34 cellular contexts compared by ENCODE assay signal in the genomic region with DNA sequence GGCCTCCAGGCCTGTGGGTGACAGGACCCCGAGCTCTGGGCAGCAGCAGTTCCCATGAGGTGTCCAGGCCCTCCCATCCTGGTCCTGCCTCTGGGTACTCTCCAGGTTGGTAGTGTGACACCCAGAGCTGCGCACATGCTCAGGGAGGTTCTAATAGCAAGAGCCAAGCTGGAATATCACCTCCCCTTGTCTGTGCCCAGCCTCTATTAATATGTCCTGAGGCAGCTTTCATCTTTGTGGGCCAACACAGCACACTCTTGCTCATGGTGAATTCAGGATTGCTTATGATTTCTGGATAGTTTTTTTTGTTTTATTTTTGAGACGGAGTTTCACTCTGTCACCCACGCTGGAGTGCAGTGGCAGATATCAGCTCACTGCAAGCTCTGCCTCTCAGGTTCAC. TPM values are rescaled to one million over a fixed set of nuclear protein-coding genes. Genes with fewer than 3 reads are reported as not detected.
"Had no signal": no experiment of that assay in that cellular context is flagged by ENCODE, and none has a peak within 500 bp of the region (broad histone marks: within the 10 kb centered on the region; RNA-seq: fewer than 3 reads in every experiment).

No MANE protein-coding gene starts in this region.

- H3K9me3 Mint-ChIP-seq: immature natural killer cell; mesothelial cell of epicardium; natural killer cell; stimulated activated naive CD8-positive, alpha-beta T cell treated with anti-CD3 and anti-CD28 coated beads, Interleukin-15, Interleukin-2, amounts not matched to agents 100 ng/mL and 50 ng/mL, for 24 hours had no signal

- H3K9me3 ChIP-seq: left lung, lower lobe of right lung, ovary, right atrium auricular region, right lobe of liver, suprapubic skin, thoracic aorta, tibial artery, upper lobe of right lung had no signal

- H3K36me3 Mint-ChIP-seq: immature natural killer cell, mesothelial cell of epicardium, naive B cell, natural killer cell had no signal

- H3K4me3 Mint-ChIP-seq: immature natural killer cell; mesothelial cell of epicardium; naive B cell; stimulated activated naive CD8-positive, alpha-beta T cell treated with anti-CD3 and anti-CD28 coated beads, Interleukin-15, Interleukin-2, amounts not matched to agents 100 ng/mL and 50 ng/mL, for 24 hours had no signal

- DNase-seq: hypothalamus; immature natural killer cell; kidney; left colon; lower lobe of right lung; mammary epithelial cell; mesendoderm; naive B cell; natural killer cell; ovary; right lobe of liver; stimulated activated CD4-positive, alpha-beta T cell treated with anti-CD3 and anti-CD28 coated beads, Interleukin-1b, Interleukin-23, amount 100 ng/mL, for 48 hours; stimulated activated CD4-positive, alpha-beta T cell treated with anti-CD3 and anti-CD28 coated beads, Interleukin-2, amount 100 ng/mL, for 48 hours; stimulated activated CD4-positive, alpha-beta T cell treated with anti-CD3 and anti-CD28 coated beads, Interleukin-4, amount 100 ng/mL, for 4 hours; stimulated activated CD8-positive, alpha-beta memory T cell treated with anti-CD3 and anti-CD28 coated beads, Interleukin-4, amount 100 ng/mL, for 48 hours; stimulated activated naive CD4-positive, alpha-beta T cell; tibial artery; trophoblast cell; upper lobe of right lung had no signal

- ATAC-seq: left colon, left lung, lower lobe of right lung, natural killer cell, right lobe of liver, upper lobe of right lung had no signal

- H3K27me3 Mint-ChIP-seq: progenitor cell of endocrine pancreas; stimulated activated naive CD8-positive, alpha-beta T cell treated with anti-CD3 and anti-CD28 coated beads, Interleukin-15, Interleukin-2, amounts not matched to agents 100 ng/mL and 50 ng/mL, for 24 hours had no signal

- H3K27ac Mint-ChIP-seq: mesothelial cell of epicardium; progenitor cell of endocrine pancreas; stimulated activated naive CD8-positive, alpha-beta T cell treated with anti-CD3 and anti-CD28 coated beads, Interleukin-15, Interleukin-2, amounts not matched to agents 100 ng/mL and 50 ng/mL, for 24 hours had no signal

RNA-seq across cellular contexts. Expression of gene SLC7A4, which starts 14.0 kb away (rescaled TPM):
- total RNA-seq: mononuclear cell, natural killer cell, pulmonary artery endothelial cell had no signal

RNA-seq across cellular contexts. Expression of gene LRRC74B, which starts 27.4 kb away (rescaled TPM):
- total RNA-seq: kidney, liver, mammary epithelial cell, mesothelial cell of epicardium, mononuclear cell, omental fat pad, pulmonary artery endothelial cell, renal cortical epithelial cell, right atrium auricular region, right lobe of liver, skeletal muscle tissue, smooth muscle cell, subcutaneous adipose tissue, suprapubic skin, thoracic aorta, upper lobe of right lung had no signal
